ENCODE assay signal across 10 cellular contexts in the genomic region with DNA sequence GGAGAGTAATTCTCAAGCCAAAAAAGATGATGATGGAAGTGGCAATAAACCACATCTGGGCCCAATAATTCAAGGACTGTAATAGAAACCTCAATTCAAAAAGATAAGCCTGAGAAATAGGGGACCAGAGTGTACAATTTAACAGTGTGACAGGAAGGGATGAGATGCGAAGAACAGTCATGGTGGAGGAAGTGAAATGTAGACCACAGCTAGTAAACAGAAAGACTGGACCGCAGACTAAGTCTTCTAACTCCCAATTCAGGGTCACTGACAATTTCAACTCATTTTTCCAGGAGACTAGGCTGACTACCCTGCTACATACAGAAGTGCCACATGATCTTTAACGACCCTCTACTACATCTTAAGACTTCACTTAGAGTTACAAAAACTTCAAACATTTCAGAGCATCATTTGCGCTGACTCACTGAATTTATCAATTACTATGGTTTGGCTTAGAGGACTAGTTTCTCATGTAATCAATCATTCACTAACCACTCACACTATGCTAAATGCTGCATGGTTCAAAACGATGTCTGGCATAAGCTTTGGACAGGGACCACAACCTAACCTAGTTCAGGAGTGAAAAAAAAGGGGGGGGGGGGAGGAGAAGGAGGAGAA. TPM values are rescaled to one million over a fixed set of nuclear protein-coding genes. Genes with fewer than 3 reads are reported as not detected.
DNase-seq lines count a peak whose midpoint lies in the region; ATAC-seq, FAIRE-seq and TF ChIP-seq lines count a peak whose summit lies in the region.
"Had no signal": no experiment of that assay in that cellular context is flagged by ENCODE, and none has a peak within 500 bp of the region (broad histone marks: within the 10 kb centered on the region; RNA-seq: fewer than 3 reads in every experiment).

No MANE protein-coding gene starts in this region.

- H3K27me3 Mint-ChIP-seq in activated naive CD4-positive, alpha-beta T cell treated with anti-CD3 and anti-CD28 coated beads, Interleukin-2, amount 50 U/mL, for 24 hours: no peaks in the 10 kb centered on the region
- H3K27me3 Mint-ChIP-seq in T-helper 1 cell treated with Interleukin-12 subunit alpha and Interleukin-12 subunit beta and Interleukin-4 antibody, amounts not matched to agents 30 μg/mL and 1 μg/mL, for 36 hours (ENCODE audit: low read depth): no peaks in the 10 kb centered on the region
- no peaks in the 10 kb centered on the region for H3K27me3 Mint-ChIP-seq in stimulated activated naive CD8-positive, alpha-beta T cell treated with anti-CD3 and anti-CD28 coated beads, Interleukin-15, amount 100 ng/mL, for 72 hours

- H3K36me3 Mint-ChIP-seq in activated naive CD4-positive, alpha-beta T cell treated with anti-CD3 and anti-CD28 coated beads, Interleukin-2, amount 50 U/mL, for 24 hours: peaks cover 4% of the 10 kb centered on the region
- H3K36me3 Mint-ChIP-seq in T-helper 1 cell treated with Interleukin-12 subunit alpha and Interleukin-12 subunit beta and Interleukin-4 antibody, amounts not matched to agents 30 μg/mL and 1 μg/mL, for 36 hours (ENCODE audit: low read depth): peaks cover 2% of the 10 kb centered on the region

- H3K4me3 ChIP-seq in Peyer's patch (no peak overlapping the region), kidney (ENCODE audit: low read length in 2 of 2) (no peak overlapping the region)

- TF ChIP-seq CTCF in Peyer's patch (IDR thresholded peaks at IDR 0.05): no peak
- TF ChIP-seq CTCF in kidney (IDR thresholded peaks at IDR 0.05; ENCODE audit: borderline replicate concordance, extremely low read depth, insufficient read depth): no peak

- H3K9ac ChIP-seq in kidney (ENCODE audit: low read length in 2 of 2): no peak overlapping the region

- H3K36me3 ChIP-seq in Peyer's patch: no peaks in the 10 kb centered on the region
- H3K36me3 ChIP-seq in kidney (ENCODE audit: control insufficient read depth in 1 of 2, insufficient read depth in 2 of 2, low read length in 2 of 2): no peaks in the 10 kb centered on the region

- H3K9me3 ChIP-seq in Peyer's patch (no peaks in the 10 kb centered on the region), kidney (ENCODE audit: control insufficient read depth in 1 of 2, low read length in 2 of 2) (no peaks in the 10 kb centered on the region)

- H3K27ac ChIP-seq in Peyer's patch (peak overlapping the region in 1 of 4 donors; percentile 39), kidney (ENCODE audit: low read depth in 2 of 2, low read length in 2 of 2) (no peak overlapping the region)

- no peak for DNase-seq in activated naive CD4-positive, alpha-beta T cell treated with Interleukin-2 at 50 U/mL for 16 hours
- no peak for DNase-seq in stimulated activated naive CD8-positive, alpha-beta T cell treated with anti-CD3 and anti-CD28 coated beads, Interleukin-15, amount 100 ng/mL, for 72 hours
- no peak for DNase-seq in Peyer's patch
- no peak for DNase-seq in kidney
- no peak for DNase-seq in NCI-H748 (lab: John Stamatoyannopoulos, UW; ENCODE audit: unreplicated experiment)
- DNase-seq: activated CD4-positive, CD25-positive, alpha-beta regulatory T cell treated with anti-CD3 and anti-CD28 coated beads, Interleukin-2, amount 50 U/mL, for 72 hours had no signal

- no peaks in the 10 kb centered on the region for H3K27me3 ChIP-seq in Peyer's patch

- peak overlapping the region; percentile 14 for H3K27ac Mint-ChIP-seq in activated naive CD4-positive, alpha-beta T cell treated with anti-CD3 and anti-CD28 coated beads, Interleukin-2, amount 50 U/mL, for 24 hours
- H3K27ac Mint-ChIP-seq in T-helper 1 cell treated with Interleukin-12 subunit alpha and Interleukin-12 subunit beta and Interleukin-4 antibody, amounts not matched to agents 30 μg/mL and 1 μg/mL, for 36 hours: no peak overlapping the region
- peak overlapping the region in 1 of 2 donors; percentile 26 for H3K27ac Mint-ChIP-seq in stimulated activated naive CD8-positive, alpha-beta T cell treated with anti-CD3 and anti-CD28 coated beads, Interleukin-15, amount 100 ng/mL, for 72 hours

- ATAC-seq in HG02943 (IDR thresholded peaks at IDR 0.05; ENCODE audit: low read depth, unreplicated experiment): peak; percentile 89
- ATAC-seq in stimulated activated naive CD8-positive, alpha-beta T cell treated with anti-CD3 and anti-CD28 coated beads, Interleukin-15, amount 100 ng/mL, for 72 hours: peak; percentile 86

- no peak for FAIRE-seq in kidney (lab: Jason Lieb, UNC)
- FAIRE-seq: endothelial cell of umbilical vein had no signal

- TF ChIP-seq POLR2A in Peyer's patch (IDR thresholded peaks at IDR 0.05): no peak

- intact Hi-C loops in kidney (cut with DNase I): no loop called here

- no peaks in the 10 kb centered on the region for H3K9me3 Mint-ChIP-seq in activated naive CD4-positive, alpha-beta T cell treated with anti-CD3 and anti-CD28 coated beads, Interleukin-2, amount 50 U/mL, for 24 hours
- no peaks in the 10 kb centered on the region for H3K9me3 Mint-ChIP-seq in T-helper 1 cell treated with Interleukin-12 subunit alpha and Interleukin-12 subunit beta and Interleukin-4 antibody, amounts not matched to agents 30 μg/mL and 1 μg/mL, for 36 hours
- H3K9me3 Mint-ChIP-seq in stimulated activated naive CD8-positive, alpha-beta T cell treated with anti-CD3 and anti-CD28 coated beads, Interleukin-15, amount 100 ng/mL, for 72 hours: no peaks in the 10 kb centered on the region

- H3K4me1 ChIP-seq in Peyer's patch (peaks cover 0 to 53% (median 19%) of the 10 kb centered on the region in 4 donors), kidney (ENCODE audit: control insufficient read depth in 1 of 2, insufficient read depth in 1 of 2, low read depth in 1 of 2, low read length in 2 of 2) (peaks cover 20 to 33% of the 10 kb centered on the region in 2 donors)

- peaks cover 97% of the 10 kb centered on the region for H3K4me1 Mint-ChIP-seq in activated naive CD4-positive, alpha-beta T cell treated with anti-CD3 and anti-CD28 coated beads, Interleukin-2, amount 50 U/mL, for 24 hours
- H3K4me1 Mint-ChIP-seq in T-helper 1 cell treated with Interleukin-12 subunit alpha and Interleukin-12 subunit beta and Interleukin-4 antibody, amounts not matched to agents 30 μg/mL and 1 μg/mL, for 36 hours (ENCODE audit: low read depth): peaks cover 48% of the 10 kb centered on the region
- peaks cover 80% of the 10 kb centered on the region for H3K4me1 Mint-ChIP-seq in stimulated activated naive CD8-positive, alpha-beta T cell treated with anti-CD3 and anti-CD28 coated beads, Interleukin-15, amount 100 ng/mL, for 72 hours

- H3K4me3 Mint-ChIP-seq in activated naive CD4-positive, alpha-beta T cell treated with anti-CD3 and anti-CD28 coated beads, Interleukin-2, amount 50 U/mL, for 24 hours: peak overlapping the region; percentile 79
- H3K4me3 Mint-ChIP-seq in T-helper 1 cell treated with Interleukin-12 subunit alpha and Interleukin-12 subunit beta and Interleukin-4 antibody, amounts not matched to agents 30 μg/mL and 1 μg/mL, for 36 hours: peak overlapping the region; percentile 5
- peak overlapping the region in 1 of 2 donors; percentile 28 for H3K4me3 Mint-ChIP-seq in stimulated activated naive CD8-positive, alpha-beta T cell treated with anti-CD3 and anti-CD28 coated beads, Interleukin-15, amount 100 ng/mL, for 72 hours

RNA-seq across cellular contexts. Expression of gene CUL3, which starts 9.0 kb away (rescaled TPM):
- total RNA-seq in Peyer's patch (10 to 100 TPM; 40.5 to 96.6 (median 77.1) TPM), kidney (78.5 TPM)
- 81.2 TPM for polyA plus RNA-seq in kidney (ENCODE audit: insufficient read depth, low read depth, low replicate concordance)
